In the genomic region with DNA sequence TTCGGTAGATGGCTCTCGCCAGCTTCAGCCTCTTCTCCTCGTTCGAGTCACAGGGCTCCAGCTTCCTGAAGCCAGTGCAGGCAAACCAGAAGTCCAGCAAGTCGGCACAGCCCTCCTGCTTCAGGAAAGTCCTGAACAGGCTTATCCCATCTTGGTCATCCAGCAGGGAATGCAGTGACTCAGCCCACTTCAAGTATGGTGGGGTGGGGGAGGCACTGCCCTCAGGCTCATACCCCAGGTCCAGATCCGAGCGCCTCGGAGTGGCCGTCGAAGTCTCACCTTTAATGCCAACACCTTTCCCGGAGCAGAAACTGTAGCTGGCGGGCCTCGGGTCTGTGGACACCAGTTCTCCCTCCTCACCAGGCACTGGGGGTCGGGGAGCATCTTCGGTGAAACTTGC, we compare ENCODE assay signal across 1 cellular context.
A peak's percentile ranks its signal among the peaks of the same experiment; 100 is the strongest.
TF ChIP-seq lines count a peak whose summit lies in the region.

No MANE protein-coding gene starts in this region.

TF ChIP-seq in HEK293, 187 proteins besides CTCF, POLR2A, EP300 and RAD21 (continued from another document):
- TF ChIP-seq ZNF280D (tag by site-specific recombination; IDR thresholded peaks at IDR 0.05) = no peak
- TF ChIP-seq ZNF600 (tag by site-specific recombination; IDR thresholded peaks at IDR 0.05) = peak; percentile 86
- TF ChIP-seq IKZF3 (tag by site-specific recombination; IDR thresholded peaks at IDR 0.05) = no peak
- TF ChIP-seq ZNF677 (tag by site-specific recombination; IDR thresholded peaks at IDR 0.05) = no peak
